ENCODE assay signal across 1 cellular context in the genomic region with DNA sequence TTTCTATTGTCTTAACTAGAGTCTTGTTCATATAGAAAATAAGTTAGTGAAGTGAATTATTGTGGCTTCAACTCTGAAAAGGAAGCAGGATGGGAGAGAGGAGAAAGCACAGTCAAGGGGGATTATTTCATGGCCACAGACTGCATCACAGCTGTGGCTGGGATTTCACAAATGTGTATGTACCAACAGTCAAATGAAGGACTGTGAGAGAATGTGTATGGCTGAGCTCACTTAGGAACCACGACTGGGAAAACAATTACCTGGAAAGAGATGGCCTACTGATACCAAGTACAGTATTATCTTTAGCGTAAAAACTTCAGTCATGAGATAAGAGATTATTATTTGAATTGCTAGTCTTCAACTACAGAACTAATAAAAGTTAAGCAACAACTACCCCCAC.
TF ChIP-seq lines count a peak whose summit lies in the region.

No MANE protein-coding gene starts in this region.

TF ChIP-seq in H1, 55 proteins besides CTCF, POLR2A, EP300 and RAD21:
- TF ChIP-seq YY1 (IDR thresholded peaks at IDR 0.05; ENCODE audit: low read depth, low read length) (no peak), ASH2L (IDR thresholded peaks at IDR 0.05; ENCODE audit: low read length) (no peak), TBP (IDR thresholded peaks at IDR 0.05; ENCODE audit: low read depth, low read length) (no peak)
- TF ChIP-seq, protein P1, sequence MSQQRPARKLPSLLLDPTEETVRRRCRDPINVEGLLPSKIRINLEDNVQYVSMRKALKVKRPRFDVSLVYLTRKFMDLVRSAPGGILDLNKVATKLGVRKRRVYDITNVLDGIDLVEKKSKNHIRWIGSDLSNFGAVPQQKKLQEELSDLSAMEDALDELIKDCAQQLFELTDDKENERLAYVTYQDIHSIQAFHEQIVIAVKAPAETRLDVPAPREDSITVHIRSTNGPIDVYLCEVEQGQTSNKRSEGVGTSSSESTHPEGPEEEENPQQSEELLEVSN (IDR thresholded peaks at IDR 0.05), result no peak
